ENCODE assay signal across 11 cellular contexts in the genomic region with DNA sequence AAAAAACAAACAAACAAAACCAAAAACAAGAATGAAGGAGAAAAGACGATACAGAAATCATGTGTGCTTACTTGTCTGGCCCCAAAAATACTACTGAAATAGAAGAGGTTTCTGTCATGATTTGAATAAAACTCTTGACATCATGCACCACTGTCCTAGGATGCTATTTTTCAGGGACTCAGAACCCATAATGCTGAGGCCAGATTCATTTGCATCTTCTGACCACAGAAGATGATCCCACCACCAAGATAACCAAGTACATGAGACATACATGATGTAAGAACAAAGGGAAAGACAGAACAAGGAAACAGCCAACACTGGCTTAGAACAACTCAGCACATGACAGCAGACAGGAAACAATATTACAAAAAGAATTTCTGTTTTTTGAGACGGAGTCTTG. TPM values are rescaled to one million over a fixed set of nuclear protein-coding genes. Genes with fewer than 3 reads are reported as not detected.
A peak's percentile ranks its signal among the peaks of the same experiment; 100 is the strongest.
DNase-seq lines count a peak whose midpoint lies in the region; ATAC-seq and TF ChIP-seq lines count a peak whose summit lies in the region.
"Had no signal": no experiment of that assay in that cellular context is flagged by ENCODE, and none has a peak within 500 bp of the region (broad histone marks: within the 10 kb centered on the region; RNA-seq: fewer than 3 reads in every experiment).

No MANE protein-coding gene starts in this region.

- peaks cover 0 to 6% (median 0%) of the 10 kb centered on the region in 7 donors for H3K9me3 Mint-ChIP-seq in CD4-positive, CD25-positive, alpha-beta regulatory T cell

- H3K4ac ChIP-seq in mesenchymal stem cell (ENCODE audit: low read depth in 1 of 2, low read length in 2 of 2): no peak overlapping the region

- no peak for ATAC-seq in CD4-positive, CD25-positive, alpha-beta regulatory T cell (ENCODE audit: low read depth in 2 of 2)
- ATAC-seq in GM19395 (IDR thresholded peaks at IDR 0.05; ENCODE audit: unreplicated experiment) (peak; percentile 49), T-helper 17 cell (no peak), GM19467 (IDR thresholded peaks at IDR 0.05; ENCODE audit: unreplicated experiment) (no peak), HG02759 (IDR thresholded peaks at IDR 0.05; ENCODE audit: unreplicated experiment) (no peak)
- ATAC-seq: heart left ventricle had no signal

- H2AFZ ChIP-seq in mesenchymal stem cell (ENCODE audit: low read depth, low read length): no peak overlapping the region

- no peak overlapping the region for H3K27ac ChIP-seq in CD4-positive, CD25-positive, alpha-beta regulatory T cell (ENCODE audit: insufficient read depth, low read length, poor library complexity, severe bottlenecking)
- no peak overlapping the region for H3K27ac ChIP-seq in mesenchymal stem cell (ENCODE audit: low read length, poor library complexity, severe bottlenecking)
- H3K27ac ChIP-seq in suprapubic skin: no peak overlapping the region

- no peak for TF ChIP-seq EP300 in suprapubic skin (IDR thresholded peaks at IDR 0.05)

- peak overlapping the region in 1 of 3 donors; percentile 16 for H3K27ac Mint-ChIP-seq in CD4-positive, CD25-positive, alpha-beta regulatory T cell
- H3K27ac Mint-ChIP-seq in T-helper 17 cell: peak overlapping the region; percentile 24

- peaks cover 29% of the 10 kb centered on the region for H3K4me1 ChIP-seq in CD4-positive, CD25-positive, alpha-beta regulatory T cell (ENCODE audit: control insufficient read depth, insufficient read depth, low read length, poor library complexity, severe bottlenecking)
- H3K4me1 ChIP-seq in mesenchymal stem cell (ENCODE audit: control insufficient read depth, insufficient read depth, low read depth, low read length): peaks cover 10% of the 10 kb centered on the region
- H3K4me1 ChIP-seq in suprapubic skin: peaks cover 23% of the 10 kb centered on the region

- TF ChIP-seq CTCF in suprapubic skin (IDR thresholded peaks at IDR 0.05): no peak

- no peak overlapping the region for H4K8ac ChIP-seq in mesenchymal stem cell (ENCODE audit: low read length)

- no peak overlapping the region for H3K4me3 ChIP-seq in CD4-positive, CD25-positive, alpha-beta regulatory T cell (ENCODE audit: low read depth, low read length)
- H3K4me3 ChIP-seq in mesenchymal stem cell (ENCODE audit: insufficient read depth in 1 of 2, low read depth in 1 of 2, low read length in 2 of 2) (no peak overlapping the region), suprapubic skin (no peak overlapping the region)
- H3K4me3 ChIP-seq: heart left ventricle had no signal

- H3K4me2 ChIP-seq in mesenchymal stem cell (ENCODE audit: low read length, poor library complexity, severe bottlenecking): no peak overlapping the region

- peak overlapping the region; percentile 10 to 99 (median 66) for H3K4me3 Mint-ChIP-seq in CD4-positive, CD25-positive, alpha-beta regulatory T cell
- peak overlapping the region; percentile 39 for H3K4me3 Mint-ChIP-seq in T-helper 17 cell

- H3K36me3 ChIP-seq in CD4-positive, CD25-positive, alpha-beta regulatory T cell (ENCODE audit: control insufficient read depth, insufficient read depth, low read length): peaks cover 33% of the 10 kb centered on the region
- H3K36me3 ChIP-seq in mesenchymal stem cell (ENCODE audit: control insufficient read depth in 1 of 2, insufficient read depth in 2 of 2, low read depth in 1 of 2, low read length in 2 of 2): peaks cover 18 to 33% of the 10 kb centered on the region in 2 experiments
- peaks cover 34% of the 10 kb centered on the region for H3K36me3 ChIP-seq in suprapubic skin

- no peak overlapping the region for H2BK5ac ChIP-seq in mesenchymal stem cell (ENCODE audit: low read depth, low read length, poor library complexity, severe bottlenecking)

- H4K91ac ChIP-seq in mesenchymal stem cell (ENCODE audit: low read length): no peak overlapping the region

- H3K79me1 ChIP-seq in mesenchymal stem cell (replicated peaks; ENCODE audit: low read length, poor library complexity, severe bottlenecking): peaks cover 31% of the 10 kb centered on the region

- no peak for TF ChIP-seq POLR2A in suprapubic skin (IDR thresholded peaks at IDR 0.05)

- no peaks in the 10 kb centered on the region for H3K27me3 ChIP-seq in CD4-positive, CD25-positive, alpha-beta regulatory T cell (ENCODE audit: control insufficient read depth, insufficient read depth, low read length)
- H3K27me3 ChIP-seq in mesenchymal stem cell (ENCODE audit: control insufficient read depth in 1 of 2, insufficient read depth in 1 of 2, low read length in 2 of 2) (no peaks in the 10 kb centered on the region), suprapubic skin (no peaks in the 10 kb centered on the region)
- H3K27me3 ChIP-seq: heart left ventricle had no signal

- H3K14ac ChIP-seq in mesenchymal stem cell (ENCODE audit: low read length in 2 of 2): no peak overlapping the region

- H3K9me3 ChIP-seq in CD4-positive, CD25-positive, alpha-beta regulatory T cell (ENCODE audit: control insufficient read depth in 2 of 2, low read length in 2 of 2): no peaks in the 10 kb centered on the region
- H3K9me3 ChIP-seq in T-helper 17 cell (ENCODE audit: control insufficient read depth, low read length, poor library complexity, severe bottlenecking) (no peaks in the 10 kb centered on the region), mesenchymal stem cell (ENCODE audit: control insufficient read depth, low read length) (no peaks in the 10 kb centered on the region), suprapubic skin (no peaks in the 10 kb centered on the region)
- H3K9me3 ChIP-seq: heart left ventricle had no signal

- no peak overlapping the region for H3K18ac ChIP-seq in mesenchymal stem cell (ENCODE audit: low read depth in 1 of 2, low read length in 2 of 2)

- no peak overlapping the region for H3K23ac ChIP-seq in mesenchymal stem cell (ENCODE audit: low read length in 2 of 2)

- no peaks in the 10 kb centered on the region for H3K27me3 Mint-ChIP-seq in CD4-positive, CD25-positive, alpha-beta regulatory T cell
- no peaks in the 10 kb centered on the region for H3K27me3 Mint-ChIP-seq in T-helper 17 cell

- H2BK120ac ChIP-seq in mesenchymal stem cell (ENCODE audit: low read depth, low read length): no peak overlapping the region

- peaks cover 12 to 56% (median 31%) of the 10 kb centered on the region in 4 donors for H3K4me1 Mint-ChIP-seq in CD4-positive, CD25-positive, alpha-beta regulatory T cell
- peaks cover 29% of the 10 kb centered on the region for H3K4me1 Mint-ChIP-seq in T-helper 17 cell

- no peak overlapping the region for H3K9ac ChIP-seq in mesenchymal stem cell (ENCODE audit: low read length)

- DNase-seq in CD4-positive, CD25-positive, alpha-beta regulatory T cell: peak in 1 of 3 donors; percentile 16
- DNase-seq in T-helper 17 cell: no peak
- peak; percentile 18 for DNase-seq in mesenchymal stem cell
- DNase-seq in suprapubic skin (ENCODE audit: low spot score in 2 of 2): no peak
- DNase-seq in NCI-H2029 (lab: John Stamatoyannopoulos, UW): no peak
- DNase-seq: heart left ventricle; midbrain; NK-92 treated with Interleukin-12 subunit alpha and Interleukin-12 subunit beta, amount 100 ng/mL, for 24 hours had no signal

- no peak overlapping the region for H2AK5ac ChIP-seq in mesenchymal stem cell (ENCODE audit: low read length, severe bottlenecking)

- H2BK12ac ChIP-seq in mesenchymal stem cell (ENCODE audit: low read length in 2 of 2): no peak overlapping the region

- peaks cover 28% of the 10 kb centered on the region for H3K36me3 Mint-ChIP-seq in CD4-positive, CD25-positive, alpha-beta regulatory T cell
- H3K36me3 Mint-ChIP-seq in T-helper 17 cell (ENCODE audit: low read depth): peaks cover 4% of the 10 kb centered on the region

- WGBS in mesenchymal stem cell: 97% methylated on average over 2 of the region's 2 CpGs
- WGBS in suprapubic skin: 83% methylated on average over 2 of the region's 2 CpGs

- H2BK15ac ChIP-seq in mesenchymal stem cell (ENCODE audit: low read depth, poor library complexity, severe bottlenecking): no peak overlapping the region

RNA-seq across cellular contexts. Expression of gene ZNF552, which starts 2.5 kb away (rescaled TPM):
- total RNA-seq in CD4-positive, CD25-positive, alpha-beta regulatory T cell: 16.6 TPM
- polyA plus RNA-seq in CD4-positive, CD25-positive, alpha-beta regulatory T cell: 10 to 100 TPM in 1 of 4 donors, 1 to 10 TPM in 3; 4.8 to 11.7 (median 6.8) TPM
- total RNA-seq in T-helper 17 cell (10 to 100 TPM; 11.8 to 12.8 TPM), suprapubic skin (10 to 100 TPM in 1 of 4 donors, 1 to 10 TPM in 3; 5.6 to 11.5 (median 8.3) TPM)
- polyA plus RNA-seq in mesenchymal stem cell (2013, experiment 1 of 2): 2.3 TPM
- 2.3 TPM for polyA plus RNA-seq in mesenchymal stem cell (2013, experiment 2 of 2)

RNA-seq across cellular contexts. Expression of gene ZNF587B, which starts 17.9 kb away (rescaled TPM):
- 23.6 TPM for total RNA-seq in CD4-positive, CD25-positive, alpha-beta regulatory T cell
- 1 to 10 TPM; 1.3 to 3.4 (median 2.1) TPM for polyA plus RNA-seq in CD4-positive, CD25-positive, alpha-beta regulatory T cell
- total RNA-seq in T-helper 17 cell (10 to 100 TPM; 19.0 to 23.3 TPM), suprapubic skin (10 to 100 TPM; 15.0 to 28.6 (median 19.6) TPM)
- 3.9 TPM for polyA plus RNA-seq in mesenchymal stem cell (2013, experiment 1 of 2)
- 4.3 TPM for polyA plus RNA-seq in mesenchymal stem cell (2013, experiment 2 of 2)

RNA-seq across cellular contexts. Expression of gene ZNF587, which starts 37.5 kb away (rescaled TPM):
- 45.3 TPM for total RNA-seq in CD4-positive, CD25-positive, alpha-beta regulatory T cell
- 1 to 10 TPM; 2.7 to 6.1 (median 3.5) TPM for polyA plus RNA-seq in CD4-positive, CD25-positive, alpha-beta regulatory T cell
- total RNA-seq in T-helper 17 cell: 10 to 100 TPM; 44.1 to 50.4 TPM
- polyA plus RNA-seq in mesenchymal stem cell (2013, experiment 1 of 2): 9.8 TPM
- 10.2 TPM for polyA plus RNA-seq in mesenchymal stem cell (2013, experiment 2 of 2)
- 10 to 100 TPM; 16.4 to 43.2 (median 20.0) TPM for total RNA-seq in suprapubic skin

RNA-seq across cellular contexts. Expression of gene ZNF586, which starts 42.7 kb away (rescaled TPM):
- total RNA-seq in CD4-positive, CD25-positive, alpha-beta regulatory T cell: 39.4 TPM
- polyA plus RNA-seq in CD4-positive, CD25-positive, alpha-beta regulatory T cell: 10 to 100 TPM; 18.7 to 32.2 (median 31.3) TPM
- total RNA-seq in T-helper 17 cell (10 to 100 TPM; 34.8 to 37.7 TPM), suprapubic skin (10 to 100 TPM; 20.6 to 47.4 (median 26.8) TPM)
- 3.4 TPM for polyA plus RNA-seq in mesenchymal stem cell (2013, experiment 1 of 2)
- 3.8 TPM for polyA plus RNA-seq in mesenchymal stem cell (2013, experiment 2 of 2)
